ENCODE assay signal across 19 cellular contexts in genomic region chr1:241181471-241181870, GRCh38.
DNase-seq lines count a peak whose midpoint lies in the region; ATAC-seq, FAIRE-seq and TF ChIP-seq lines count a peak whose summit lies in the region.
"Had no signal": no experiment of that assay in that cellular context is flagged by ENCODE, and none has a peak within 500 bp of the region (broad histone marks: within the 10 kb centered on the region; RNA-seq: fewer than 3 reads in every experiment).

No MANE protein-coding gene starts in this region.

- TF ChIP-seq POLR2A in endothelial cell of umbilical vein (IDR thresholded peaks at IDR 0.05; ENCODE audit: low read depth, low read length) = no peak

- no peak overlapping the region for H3K4me2 ChIP-seq in PC-3 (ENCODE audit: low read length)
- no peak overlapping the region for H3K4me2 ChIP-seq in endothelial cell of umbilical vein (ENCODE audit: insufficient read depth, low read length)
- H3K4me2 ChIP-seq: BLaER1 treated with 17β-estradiol and CSF1 and Interleukin-3, amounts not matched to agents 10 nM and 100 nM had no signal

- no peaks in the 10 kb centered on the region for H3K9me1 ChIP-seq in endothelial cell of umbilical vein (replicated peaks; ENCODE audit: control insufficient read depth, extremely low read depth, insufficient read depth, low read length)

- peak; percentile 27 for ATAC-seq in PC-3
- ATAC-seq in HG02870 (IDR thresholded peaks at IDR 0.05; ENCODE audit: unreplicated experiment) = no peak
- ATAC-seq: HCT116 had no signal

- no peak overlapping the region for H3K27ac ChIP-seq in PC-3 (ENCODE audit: low read length)
- no peak overlapping the region for H3K27ac ChIP-seq in endothelial cell of umbilical vein (ENCODE audit: insufficient read depth, low read depth, low read length)
- H3K27ac ChIP-seq: BLaER1 treated with 17β-estradiol and CSF1 and Interleukin-3, amounts not matched to agents 10 nM and 100 nM; HL-60 had no signal

- H3K9ac ChIP-seq in PC-3 (ENCODE audit: low read length) (no peak overlapping the region), endothelial cell of umbilical vein (replicated peaks; ENCODE audit: extremely low read depth, insufficient read depth, low read length) (no peak overlapping the region)
- H3K9ac ChIP-seq: BLaER1 treated with 17β-estradiol and CSF1 and Interleukin-3, amounts not matched to agents 10 nM and 100 nM had no signal

- H4K20me1 ChIP-seq in PC-3 (ENCODE audit: low read length) = no peaks in the 10 kb centered on the region
- H4K20me1 ChIP-seq in endothelial cell of umbilical vein (replicated peaks; ENCODE audit: control insufficient read depth, extremely low read depth, insufficient read depth, low read length) = no peaks in the 10 kb centered on the region
- H4K20me1 ChIP-seq: BLaER1 treated with 17β-estradiol and CSF1 and Interleukin-3, amounts not matched to agents 10 nM and 100 nM had no signal

- dilution Hi-C loops in endothelial cell of umbilical vein (cut with MboI; ENCODE audit: extremely low pct_ligation_motif_present, low sequenced_read_pairs) = no loop called here

- H3F3A ChIP-seq in PC-3 (ENCODE audit: low read length, unreplicated experiment) = no peaks in the 10 kb centered on the region

- H2AFZ ChIP-seq in PC-3 (ENCODE audit: low read length) = no peak overlapping the region
- no peak overlapping the region for H2AFZ ChIP-seq in endothelial cell of umbilical vein (ENCODE audit: low read depth, low read length)

- H3K9me2 ChIP-seq in PC-3 (replicated peaks; ENCODE audit: low read length) = no peaks in the 10 kb centered on the region

- intact Hi-C loops in PC-3 (cut with micrococcal nuclease) (no loop called here), endothelial cell of umbilical vein (cut with micrococcal nuclease) (no loop called here)

- H3K4me3 ChIP-seq in PC-3 (ENCODE audit: low read length) (no peak overlapping the region), endothelial cell of umbilical vein (replicated peaks in 1 of 3; ENCODE audit: insufficient read depth in 1 of 3, low read depth in 1 of 3, low read length in 3 of 3) (no peak overlapping the region)
- H3K4me3 ChIP-seq: BLaER1 treated with 17β-estradiol and CSF1 and Interleukin-3, amounts not matched to agents 10 nM and 100 nM had no signal

- H3K4me1 ChIP-seq in PC-3 (ENCODE audit: insufficient read depth, low read length) (no peaks in the 10 kb centered on the region), endothelial cell of umbilical vein (ENCODE audit: control insufficient read depth, extremely low read depth, insufficient read depth, low read length) (no peaks in the 10 kb centered on the region)
- H3K4me1 ChIP-seq: BLaER1 treated with 17β-estradiol and CSF1 and Interleukin-3, amounts not matched to agents 10 nM and 100 nM had no signal

- POLR2A ChIA-PET in PC-3 (lab: Charles Lee; ENCODE audit: unreplicated experiment) = no interaction called here
- POLR2A ChIA-PET in endothelial cell of umbilical vein (lab: Charles Lee) = no interaction called here

- no peaks in the 10 kb centered on the region for H3K79me2 ChIP-seq in PC-3 (ENCODE audit: low read length)
- no peaks in the 10 kb centered on the region for H3K79me2 ChIP-seq in endothelial cell of umbilical vein (ENCODE audit: control insufficient read depth, insufficient read depth, low read length)

- BruUV-seq in PC-3 (replicated peaks; lab: Mats Ljungman, UMichigan) (no TSS peak), endothelial cell of umbilical vein (replicated peaks; lab: Mats Ljungman, UMichigan) (no TSS peak)

- CTCF ChIA-PET in PC-3 (lab: Charles Lee) = no interaction called here
- CTCF ChIA-PET in endothelial cell of umbilical vein (lab: Charles Lee) = interaction anchor here (0.9 kb wide), 1 partner anchor 33 kb away, joined by 3 read pairs; no protein-coding TSS in a partner anchor

- H3K9me3 ChIP-seq in PC-3 (ENCODE audit: low read length) (no peaks in the 10 kb centered on the region), endothelial cell of umbilical vein (replicated peaks; ENCODE audit: control insufficient read depth, insufficient read depth, low read length) (no peaks in the 10 kb centered on the region)
- H3K9me3 ChIP-seq: BLaER1 treated with 17β-estradiol and CSF1 and Interleukin-3, amounts not matched to agents 10 nM and 100 nM had no signal

- FAIRE-seq in endothelial cell of umbilical vein (lab: Jason Lieb, UNC) (no peak), urothelium cell line (lab: Jason Lieb, UNC) (no peak)
- FAIRE-seq: G401.6, GM12891 had no signal

- TF ChIP-seq CTCF in PC-3 (conservative IDR thresholded peaks at IDR 0.05; ENCODE audit: low read depth, low read length) = no peak
- TF ChIP-seq CTCF in endothelial cell of umbilical vein (IDR thresholded peaks at IDR 0.05; ENCODE audit: extremely low read depth in 1 of 2, insufficient read depth in 1 of 2, low read depth in 1 of 2, low read length in 2 of 2) = no peak

- no peaks in the 10 kb centered on the region for H3K36me3 ChIP-seq in PC-3 (ENCODE audit: low read depth, low read length)
- H3K36me3 ChIP-seq in endothelial cell of umbilical vein (ENCODE audit: control insufficient read depth in 2 of 2, extremely low read depth in 1 of 2, insufficient read depth in 2 of 2, low read length in 2 of 2) = no peaks in the 10 kb centered on the region
- H3K36me3 ChIP-seq: BLaER1 treated with 17β-estradiol and CSF1 and Interleukin-3, amounts not matched to agents 10 nM and 100 nM had no signal

- H3K27me3 ChIP-seq in PC-3 (ENCODE audit: low read length) = peaks cover 98% of the 10 kb centered on the region
- no peaks in the 10 kb centered on the region for H3K27me3 ChIP-seq in endothelial cell of umbilical vein (ENCODE audit: control insufficient read depth in 2 of 2, insufficient read depth in 2 of 2, low read length in 2 of 2)
- H3K27me3 ChIP-seq: BLaER1 treated with 17β-estradiol and CSF1 and Interleukin-3, amounts not matched to agents 10 nM and 100 nM had no signal

- DNase-seq in COLO829 (ENCODE audit: low spot score) (peak; percentile 91), PC-3 (no peak), endothelial cell of umbilical vein (ENCODE audit: low read depth, low spot score) (no peak), urothelium cell line (ENCODE audit: low spot score) (peak; percentile 50), NCI-H2196 (lab: John Stamatoyannopoulos, UW; ENCODE audit: unreplicated experiment) (no peak), cerebellar cortex (ENCODE audit: low spot score) (no peak)
- DNase-seq: 8988T; ACHN; CD4-positive, CD25-positive, alpha-beta regulatory T cell; DMS79; EL; IMR-90; KBM-7 had no signal

TF ChIP-seq in endothelial cell of umbilical vein, 7 proteins besides CTCF, POLR2A, EP300 and RAD21:
- TF ChIP-seq GATA2 (IDR thresholded peaks at IDR 0.05; ENCODE audit: insufficient read depth, insufficient read length, low read depth, low read length) (no peak), FOS (IDR thresholded peaks at IDR 0.05; ENCODE audit: borderline replicate concordance, insufficient read depth, low read length) (peak; percentile 24)

Comparison
In these comparisons a context has a peak if more than half of its experiments do, and no peak if none do; other contexts are left out.
1. DNase-seq: peak in COLO829 (single experiment) and urothelium cell line (single experiment); none in PC-3 (single experiment), endothelial cell of umbilical vein (single experiment), NCI-H2196 (single experiment) and cerebellar cortex (single experiment).